In the genomic region with DNA sequence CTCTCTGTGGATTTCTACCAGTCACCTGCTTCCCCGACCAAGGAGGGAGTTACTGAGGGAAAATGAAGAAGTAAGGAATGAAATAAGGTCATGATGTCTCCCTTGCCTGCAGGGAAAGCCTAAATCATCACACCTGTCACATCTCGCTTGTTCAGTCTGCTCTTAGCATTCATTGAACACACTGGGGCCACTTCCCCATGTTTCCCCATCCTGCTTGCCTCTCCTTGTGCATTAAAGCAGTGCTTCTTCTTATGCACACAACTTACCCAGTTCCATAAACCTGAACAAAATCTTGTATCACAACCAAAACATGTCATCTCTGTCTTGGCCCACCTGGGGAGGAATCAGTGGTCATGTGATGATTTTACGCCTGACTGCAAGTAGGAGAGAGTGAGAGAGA, we compare ENCODE assay signal across 13 cellular contexts.
A peak's percentile ranks its signal among the peaks of the same experiment; 100 is the strongest.
DNase-seq lines count a peak whose midpoint lies in the region; FAIRE-seq and TF ChIP-seq lines count a peak whose summit lies in the region.
"Had no signal": no experiment of that assay in that cellular context is flagged by ENCODE, and none has a peak within 500 bp of the region (broad histone marks: within the 10 kb centered on the region; RNA-seq: fewer than 3 reads in every experiment).

No MANE protein-coding gene starts in this region.

- peak; percentile 83 for DNase-seq in DMS79 treated with DMSO at 0.1 percent for 48 hours (lab: John Stamatoyannopoulos, UW)
- DNase-seq in DMS79 (lab: John Stamatoyannopoulos, UW): no peak
- DNase-seq in bronchial epithelial cell (ENCODE audit: low read depth): no peak
- no peak for DNase-seq in Ammon's horn (ENCODE audit: low spot score)
- no peak for DNase-seq in NCI-H774 (lab: John Stamatoyannopoulos, UW)
- no peak for DNase-seq in NCI-H2081 (lab: John Stamatoyannopoulos, UW)
- DNase-seq: activated CD4-positive, alpha-beta T cell treated with anti-CD3 and anti-CD28 coated beads for 36 hours; activated effector memory CD4-positive, alpha-beta T cell treated with anti-CD3 and anti-CD28 coated beads, Interleukin-2, amount 50 U/mL, for 16 hours; CD4-positive, CD25-positive, alpha-beta regulatory T cell; glutamatergic neuron had no signal

- H3K27ac ChIP-seq in neutrophil: peak overlapping the region; percentile 19
- H3K27ac ChIP-seq: 22Rv1 had no signal

- TF ChIP-seq RAD21 in Ishikawa (IDR thresholded peaks at IDR 0.05; ENCODE audit: low read depth): no peak

- H3K4me3 ChIP-seq in bronchial epithelial cell (ENCODE audit: low read depth, low read length) (no peak overlapping the region), neutrophil (ENCODE audit: low read depth in 1 of 2, low read length in 1 of 2) (no peak overlapping the region)

- FAIRE-seq in bronchial epithelial cell (lab: Jason Lieb, UNC): peak; percentile 90

- H3K4me1 ChIP-seq in neutrophil (ENCODE audit: control insufficient read depth in 1 of 2, insufficient read depth in 1 of 2, low read depth in 1 of 2, low read length in 1 of 2): peaks cover 7 to 10% of the 10 kb centered on the region in 2 experiments

- H3K36me3 ChIP-seq in bronchial epithelial cell (ENCODE audit: control insufficient read depth, insufficient read depth, low read length) (no peaks in the 10 kb centered on the region), neutrophil (no peaks in the 10 kb centered on the region)

- H3K9me3 ChIP-seq in neutrophil: no peaks in the 10 kb centered on the region

- no peak for TF ChIP-seq CTCF in bronchial epithelial cell (IDR thresholded peaks at IDR 0.05; ENCODE audit: insufficient read depth, low read length, severe bottlenecking)
- no peak for TF ChIP-seq CTCF in neutrophil (IDR thresholded peaks at IDR 0.05)

- H3K27me3 ChIP-seq in bronchial epithelial cell (ENCODE audit: control insufficient read depth, insufficient read depth, low read length) (no peaks in the 10 kb centered on the region), neutrophil (peaks cover 5% of the 10 kb centered on the region)

- no peak for TF ChIP-seq EP300 in Ishikawa (IDR thresholded peaks at IDR 0.05; ENCODE audit: borderline replicate concordance)

TF ChIP-seq in Ishikawa, 13 proteins besides CTCF, POLR2A, EP300 and RAD21:
- peak; percentile 58 for TF ChIP-seq USF1 (IDR thresholded peaks at IDR 0.05)
- TF ChIP-seq CEBPB (IDR thresholded peaks at IDR 0.05): no peak
